Comparison of ENCODE assay signal across 13 cellular contexts in the genomic region with DNA sequence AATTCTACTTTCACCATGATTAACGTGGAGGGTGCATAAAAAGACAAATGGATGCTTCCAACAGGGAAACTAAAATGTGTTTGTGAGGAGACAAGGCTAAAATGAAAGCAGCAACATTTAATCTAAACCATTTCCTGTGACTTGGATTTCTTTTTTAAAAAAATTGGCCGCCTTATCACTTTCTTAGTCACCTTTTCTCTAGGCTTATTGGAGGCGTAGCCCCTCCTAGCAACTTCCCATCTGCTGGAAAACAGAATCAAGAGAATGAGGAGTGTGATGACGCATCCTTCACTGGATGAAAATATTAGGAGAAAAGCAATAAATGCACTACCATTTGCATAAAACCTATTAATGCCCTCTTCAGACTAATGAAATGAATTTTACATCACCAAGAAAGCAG. TPM values are rescaled to one million over a fixed set of nuclear protein-coding genes. Genes with fewer than 3 reads are reported as not detected.
DNase-seq lines count a peak whose midpoint lies in the region; ATAC-seq, FAIRE-seq and TF ChIP-seq lines count a peak whose summit lies in the region.
"Had no signal": no experiment of that assay in that cellular context is flagged by ENCODE, and none has a peak within 500 bp of the region (broad histone marks: within the 10 kb centered on the region; RNA-seq: fewer than 3 reads in every experiment).

No MANE protein-coding gene starts in this region.

- H3K18ac ChIP-seq in neuronal stem cell (ENCODE audit: low read length) = no peak overlapping the region

- H2BK12ac ChIP-seq in neuronal stem cell (ENCODE audit: low read length) = no peak overlapping the region

- TF ChIP-seq EP300 in HepG2 (IDR thresholded peaks at IDR 0.05; ENCODE audit: low read depth in 2 of 2, low read length in 2 of 2) (no peak), HepG2 (CRISPR knock-in tag; IDR thresholded peaks at IDR 0.05; ENCODE audit: borderline replicate concordance) (no peak)

- H3K4me3 ChIP-seq in GM23338 = peak overlapping the region; percentile 62
- peak overlapping the region; percentile 64 for H3K4me3 ChIP-seq in astrocyte (ENCODE audit: insufficient read depth, low read depth, low read length)
- H3K4me3 ChIP-seq in HepG2 (replicated peaks in 1 of 3; ENCODE audit: insufficient read depth in 1 of 3, low read depth in 2 of 3, low read length in 3 of 3) = no peak overlapping the region
- H3K4me3 ChIP-seq in neuronal stem cell (ENCODE audit: low read length in 2 of 2) = no peak overlapping the region

- H3K9me2 ChIP-seq in GM23338 (ENCODE audit: insufficient read depth) = peaks cover 1% of the 10 kb centered on the region; the same call in 1 of the 2 replicates

- no peak overlapping the region for H3K23ac ChIP-seq in neuronal stem cell (ENCODE audit: low read depth, low read length, poor library complexity)

- TF ChIP-seq RAD21 in HepG2 (CRISPR knock-in tag; IDR thresholded peaks at IDR 0.05) = no peak

- H3K79me1 ChIP-seq in neuronal stem cell (ENCODE audit: low read depth, low read length) = no peaks in the 10 kb centered on the region

- H3K27me3 ChIP-seq in GM23338 (ENCODE audit: insufficient read depth) (peaks cover 65% of the 10 kb centered on the region), astrocyte (ENCODE audit: insufficient read depth, low read length) (peaks cover 4% of the 10 kb centered on the region), HepG2 (ENCODE audit: control insufficient read depth in 1 of 2, insufficient read depth in 2 of 2, low read length in 2 of 2) (peaks cover 7 to 58% of the 10 kb centered on the region in 2 experiments), neuronal stem cell (ENCODE audit: control insufficient read depth in 3 of 3, insufficient read depth in 3 of 3, low read depth in 1 of 3, low read length in 3 of 3) (peaks cover 13 to 74% (median 42%) of the 10 kb centered on the region in 3 experiments)
- H3K27me3 ChIP-seq: breast epithelium, SJSA1, tibial artery had no signal

- H3K4me1 ChIP-seq in GM23338 (ENCODE audit: insufficient read depth) (peaks cover 7% of the 10 kb centered on the region; the same call in 1 of the 2 replicates), astrocyte (ENCODE audit: insufficient read depth, low read length) (peaks cover 19% of the 10 kb centered on the region), HepG2 (ENCODE audit: insufficient read depth, low read length) (peaks cover 25% of the 10 kb centered on the region), neuronal stem cell (ENCODE audit: control insufficient read depth in 2 of 2, insufficient read depth in 1 of 2, low read depth in 1 of 2, low read length in 2 of 2) (peaks cover 4 to 7% of the 10 kb centered on the region in 2 donors)
- H3K4me1 ChIP-seq: prostate gland had no signal

- no peak overlapping the region for H4K8ac ChIP-seq in neuronal stem cell (ENCODE audit: low read depth, low read length)

- TF ChIP-seq CTCF in GM23338 (conservative IDR thresholded peaks at IDR 0.05; ENCODE audit: low read depth in 2 of 2) (no peak), astrocyte (IDR thresholded peaks at IDR 0.05; ENCODE audit: insufficient read depth, low read depth, low read length) (no peak), HepG2 (CRISPR knock-in tag; IDR thresholded peaks at IDR 0.05) (no peak)

- H3K9me3 Mint-ChIP-seq in GM23338 (peaks cover 5% of the 10 kb centered on the region), astrocyte (ENCODE audit: unreplicated experiment) (peaks cover 6% of the 10 kb centered on the region)

- no TSS peak for BruUV-seq in HepG2 (replicated peaks; lab: Mats Ljungman, UMichigan)

- H3K36me3 Mint-ChIP-seq in GM23338 (ENCODE audit: low read depth) (peaks cover 3% of the 10 kb centered on the region; the same call in 2 of the 3 replicates), astrocyte (ENCODE audit: low read depth, unreplicated experiment) (peaks cover 5% of the 10 kb centered on the region)

- no peak overlapping the region for H2BK5ac ChIP-seq in neuronal stem cell (ENCODE audit: low read length)

- CTCF ChIA-PET in HepG2 (lab: Yijun Ruan, JAX; ENCODE audit: low intra/inter-chr PET ratio, low total read pairs) = no interaction called here

- peak; percentile 13 for FAIRE-seq in astrocyte (lab: Jason Lieb, UNC)
- FAIRE-seq in HepG2 (lab: Jason Lieb, UNC) = no peak

- peak overlapping the region; percentile 78 for H3K4me2 ChIP-seq in GM23338
- H3K4me2 ChIP-seq in astrocyte (ENCODE audit: low read length) = peak overlapping the region; percentile 93
- peak overlapping the region; percentile 85; the same call in 1 of the 2 replicates for H3K4me2 ChIP-seq in HepG2 (ENCODE audit: low read depth, low read length)
- no peak overlapping the region for H3K4me2 ChIP-seq in neuronal stem cell (ENCODE audit: insufficient read depth, low read length, poor library complexity, severe bottlenecking)

- H3K27me3 Mint-ChIP-seq in GM23338 (ENCODE audit: insufficient read depth, low read depth, poor library complexity) (peaks cover 43% of the 10 kb centered on the region), astrocyte (ENCODE audit: low read depth, unreplicated experiment) (peaks cover 41% of the 10 kb centered on the region)

- H3K27ac ChIP-seq in GM23338 (ENCODE audit: low read depth) (no peak overlapping the region), astrocyte (ENCODE audit: low read depth, low read length) (no peak overlapping the region), HepG2 (ENCODE audit: extremely low read length, insufficient read depth, low read length) (no peak overlapping the region), neuronal stem cell (replicated peaks; ENCODE audit: low read length) (no peak overlapping the region)
- H3K27ac ChIP-seq: breast epithelium, SJSA1, tibial artery had no signal

- no peak overlapping the region for H2AK5ac ChIP-seq in neuronal stem cell (ENCODE audit: low read depth, low read length)

- H3K4ac ChIP-seq in neuronal stem cell (ENCODE audit: low read length) = no peak overlapping the region

- no peaks in the 10 kb centered on the region for H3K9me3 ChIP-seq in astrocyte (ENCODE audit: insufficient read depth, low read depth, low read length)
- H3K9me3 ChIP-seq in HepG2 (ENCODE audit: low read length) = no peaks in the 10 kb centered on the region
- H3K9me3 ChIP-seq in neuronal stem cell (replicated peaks in 1 of 2; ENCODE audit: control insufficient read depth in 2 of 2, insufficient read depth in 1 of 2, low read depth in 1 of 2, low read length in 2 of 2) = peaks cover 0 to 8% of the 10 kb centered on the region in 2 donors
- H3K9me3 ChIP-seq: breast epithelium, prostate gland, SJSA1, tibial artery had no signal

- H3K27ac Mint-ChIP-seq in GM23338 = no peak overlapping the region
- H3K27ac Mint-ChIP-seq in astrocyte (ENCODE audit: unreplicated experiment) = no peak overlapping the region

- no peak overlapping the region for H3K14ac ChIP-seq in neuronal stem cell (ENCODE audit: low read length)

- no peak overlapping the region for H2BK15ac ChIP-seq in neuronal stem cell (ENCODE audit: low read length)

- no peaks in the 10 kb centered on the region for H3K36me3 ChIP-seq in GM23338 (ENCODE audit: insufficient read depth)
- no peaks in the 10 kb centered on the region for H3K36me3 ChIP-seq in astrocyte (ENCODE audit: insufficient read depth, low read length)
- no peaks in the 10 kb centered on the region for H3K36me3 ChIP-seq in HepG2 (replicated peaks in 1 of 2; ENCODE audit: control insufficient read depth in 1 of 2, insufficient read depth in 2 of 2, low read length in 2 of 2)
- no peaks in the 10 kb centered on the region for H3K36me3 ChIP-seq in neuronal stem cell (replicated peaks in 1 of 2; ENCODE audit: control insufficient read depth in 2 of 2, insufficient read depth in 2 of 2, low read length in 2 of 2)
- H3K36me3 ChIP-seq: breast epithelium, prostate gland, SJSA1, tibial artery had no signal

- H3K9ac ChIP-seq in astrocyte (ENCODE audit: low read length) (no peak overlapping the region), HepG2 (ENCODE audit: insufficient read depth, low read depth, low read length) (no peak overlapping the region), neuronal stem cell (ENCODE audit: low read depth, low read length, poor library complexity) (no peak overlapping the region)

- DNase-seq in Ammon's horn (ENCODE audit: low spot score) = peak; percentile 18
- DNase-seq in GM23338 (ENCODE audit: low spot score) = no peak
- DNase-seq in astrocyte (ENCODE audit: low read depth) = peak; percentile 66
- no peak for DNase-seq in HepG2 (ENCODE audit: low spot score)
- no peak for DNase-seq in CD1c-positive myeloid dendritic cell (ENCODE audit: extremely low spot score)
- DNase-seq in retina = no peak
- no peak for DNase-seq in neuronal stem cell (ENCODE audit: low spot score)
- DNase-seq: NCI-H524 treated with DMSO at 0.1 percent for 48 hours, tibial artery had no signal

- peaks cover 13% of the 10 kb centered on the region for H3K4me1 Mint-ChIP-seq in GM23338
- H3K4me1 Mint-ChIP-seq in astrocyte (ENCODE audit: low read depth, unreplicated experiment) = peaks cover 4% of the 10 kb centered on the region

- TF ChIP-seq POLR2A in HepG2 (IDR thresholded peaks at IDR 0.05; ENCODE audit: insufficient read depth in 1 of 2, low read depth in 2 of 2, low read length in 2 of 2) = no peak

- no peaks in the 10 kb centered on the region for H3F3A ChIP-seq in GM23338 (replicated peaks; ENCODE audit: low read depth)

- no peaks in the 10 kb centered on the region for H3K79me2 ChIP-seq in GM23338 (replicated peaks; ENCODE audit: insufficient read depth)
- H3K79me2 ChIP-seq in astrocyte (ENCODE audit: insufficient read depth, low read length) = no peaks in the 10 kb centered on the region
- H3K79me2 ChIP-seq in HepG2 (ENCODE audit: insufficient read depth, low read length) = no peaks in the 10 kb centered on the region

- in situ Hi-C loops in HepG2 (cut with HindIII; ENCODE audit: extremely low pct_ligation_motif_present, low pct_unique_long_range_greater_than_20kb) = no loop called here

- H2AFZ ChIP-seq in GM23338 (no peak overlapping the region), astrocyte (ENCODE audit: low read depth, low read length) (no peak overlapping the region), HepG2 (ENCODE audit: low read length) (no peak overlapping the region), neuronal stem cell (ENCODE audit: low read length) (no peak overlapping the region)

- ATAC-seq in GM23338 (no peak), HepG2 (no peak), GM21526 (IDR thresholded peaks at IDR 0.05; ENCODE audit: low FRiP score, unreplicated experiment) (no peak)

- H3K4me3 Mint-ChIP-seq in GM23338 (peak overlapping the region; percentile 82), astrocyte (ENCODE audit: unreplicated experiment) (no peak overlapping the region)

- POLR2A ChIA-PET in HepG2 (lab: Yijun Ruan, JAX) = no interaction called here

- H4K20me1 ChIP-seq in GM23338 (replicated peaks; ENCODE audit: insufficient read depth) = no peaks in the 10 kb centered on the region
- H4K20me1 ChIP-seq in astrocyte (ENCODE audit: insufficient read depth, low read length) = no peaks in the 10 kb centered on the region
- no peaks in the 10 kb centered on the region for H4K20me1 ChIP-seq in HepG2 (ENCODE audit: insufficient read depth, low read length)

- H4K91ac ChIP-seq in neuronal stem cell (ENCODE audit: low read depth, low read length, poor library complexity) = no peak overlapping the region

- intact Hi-C loops in HepG2 (cut with micrococcal nuclease; ENCODE audit: unreplicated experiment) = loop anchor here (5.0 kb wide), 1 partner anchor 62 kb away; a partner anchor contains a TSS

- H2BK120ac ChIP-seq in neuronal stem cell (ENCODE audit: low read depth, low read length) = no peak overlapping the region

- WGBS in HepG2 (ENCODE audit: low lambda C conversion rate) = 84% methylated on average over 4 of the region's 4 CpGs
- whole genome bisulfite sequencing in neuronal stem cell (ENCODE audit: extremely low coverage in 2 of 2, insufficient read length in 2 of 2, insufficient replicate concordance in 1 of 2), 2 donors = no CpG with 5 or more reads among the region's 4 CpGs

RNA-seq across cellular contexts. Expression of a gene that starts 0.8 kb away (rescaled TPM):
- 0.21 TPM in 1 of 2 replicates, not detected in the other for total RNA-seq in GM23338 (2014; rRNA removed; shearing (Covaris generic))
- polyA plus RNA-seq in GM23338 (2016; fragmentation: Nextera tagmentation; extraction: Ambion mirVana) (0.10 and 0.47 TPM in 2 replicates), HepG2 (2011; rRNA removed) (0.03 TPM in 1 of 2 replicates, not detected in the other)
- total RNA-seq in astrocyte (0.14 TPM in 1 of 2 replicates, not detected in the other), HepG2 (2016; rRNA removed; fragmentation: Illumina TruSeq; extraction: Trizol) (not detected in 2 replicates)
- not detected in 2 replicates for total RNA-seq in HepG2 (2016; cell fraction: cytosol; rRNA removed; fragmentation: Illumina TruSeq; extraction: Trizol; ENCODE audit: low read depth)
- total RNA-seq in HepG2 (2016; cell fraction: insoluble cytoplasmic fraction; rRNA removed; fragmentation: Illumina TruSeq; extraction: Trizol) = not detected in 2 replicates
- total RNA-seq in HepG2 (2016; cell fraction: membrane; rRNA removed; fragmentation: Illumina TruSeq; extraction: Trizol) = not detected in 2 replicates
- not detected in 2 replicates for total RNA-seq in HepG2 (2016; cell fraction: nucleus; rRNA removed; fragmentation: Illumina TruSeq; extraction: Trizol)
- polyA plus RNA-seq in HepG2 (2011; cell fraction: cytosol; rRNA removed) = not detected in 2 replicates
- polyA plus RNA-seq in HepG2 (2011; cell fraction: nucleus; rRNA removed) = 0.06 TPM in 1 of 2 replicates, not detected in the other
- polyA plus RNA-seq in HepG2 (2012) = not detected in 2 replicates
- not detected in 2 replicates for polyA plus RNA-seq in HepG2 (2016; cell fraction: cytosol; fragmentation: Illumina TruSeq; extraction: Trizol; ENCODE audit: low read depth)
- polyA plus RNA-seq in HepG2 (2016; cell fraction: insoluble cytoplasmic fraction; fragmentation: Illumina TruSeq; extraction: Trizol; ENCODE audit: low read depth) = not detected in 2 replicates
- not detected in 2 replicates for polyA plus RNA-seq in HepG2 (2016; cell fraction: membrane; fragmentation: Illumina TruSeq; extraction: Trizol; ENCODE audit: low read depth)
- polyA plus RNA-seq in HepG2 (2016; cell fraction: nucleus; fragmentation: Illumina TruSeq; extraction: Trizol; ENCODE audit: insufficient read depth, low read depth) = not detected in 2 replicates
- polyA minus RNA-seq in HepG2 (2011; rRNA and poly(A)+ RNA removed; ENCODE audit: low replicate concordance) = not detected in 2 replicates
- polyA minus RNA-seq in HepG2 (2011; cell fraction: cytosol; rRNA and poly(A)+ RNA removed) = not detected in 2 replicates
- not detected in 2 replicates for polyA minus RNA-seq in HepG2 (2011; cell fraction: nucleus; rRNA and poly(A)+ RNA removed)
- polyA plus RNA-seq in neuronal stem cell (2013, experiment 1 of 2) = 0.22 TPM
- 0.21 TPM for polyA plus RNA-seq in neuronal stem cell (2013, experiment 2 of 2)

RNA-seq across cellular contexts. Expression of a gene that starts 27.5 kb away (rescaled TPM):
- total RNA-seq in GM23338 (2014; rRNA removed; shearing (Covaris generic)) = 2.4 and 6.3 TPM in 2 replicates
- polyA plus RNA-seq in GM23338 (2016; fragmentation: Nextera tagmentation; extraction: Ambion mirVana) = 6.9 and 7.1 TPM in 2 replicates
- 0.87 and 2.2 TPM in 2 replicates for total RNA-seq in astrocyte
- 1.2 and 2.2 TPM in 2 replicates for total RNA-seq in HepG2 (2016; rRNA removed; fragmentation: Illumina TruSeq; extraction: Trizol)
- total RNA-seq in HepG2 (2016; cell fraction: cytosol; rRNA removed; fragmentation: Illumina TruSeq; extraction: Trizol; ENCODE audit: low read depth) = 1.3 and 1.6 TPM in 2 replicates
- 1.1 and 1.9 TPM in 2 replicates for total RNA-seq in HepG2 (2016; cell fraction: insoluble cytoplasmic fraction; rRNA removed; fragmentation: Illumina TruSeq; extraction: Trizol)
- total RNA-seq in HepG2 (2016; cell fraction: membrane; rRNA removed; fragmentation: Illumina TruSeq; extraction: Trizol) = 0.65 and 1.2 TPM in 2 replicates
- 1.8 and 2.5 TPM in 2 replicates for total RNA-seq in HepG2 (2016; cell fraction: nucleus; rRNA removed; fragmentation: Illumina TruSeq; extraction: Trizol)
- polyA plus RNA-seq in HepG2 (2011; rRNA removed) = 1.1 TPM in 2 replicates
- 0.32 and 0.51 TPM in 2 replicates for polyA plus RNA-seq in HepG2 (2011; cell fraction: cytosol; rRNA removed)
- 0.24 and 0.50 TPM in 2 replicates for polyA plus RNA-seq in HepG2 (2011; cell fraction: nucleus; rRNA removed)
- 1.1 and 1.6 TPM in 2 replicates for polyA plus RNA-seq in HepG2 (2012)
- 0.32 and 0.85 TPM in 2 replicates for polyA plus RNA-seq in HepG2 (2016; cell fraction: cytosol; fragmentation: Illumina TruSeq; extraction: Trizol; ENCODE audit: low read depth)
- 1.5 and 2.0 TPM in 2 replicates for polyA plus RNA-seq in HepG2 (2016; cell fraction: insoluble cytoplasmic fraction; fragmentation: Illumina TruSeq; extraction: Trizol; ENCODE audit: low read depth)
- 0.31 and 0.51 TPM in 2 replicates for polyA plus RNA-seq in HepG2 (2016; cell fraction: membrane; fragmentation: Illumina TruSeq; extraction: Trizol; ENCODE audit: low read depth)
- polyA plus RNA-seq in HepG2 (2016; cell fraction: nucleus; fragmentation: Illumina TruSeq; extraction: Trizol; ENCODE audit: insufficient read depth, low read depth) = 1.8 and 2.3 TPM in 2 replicates
- 0.10 and 0.96 TPM in 2 replicates for polyA minus RNA-seq in HepG2 (2011; rRNA and poly(A)+ RNA removed; ENCODE audit: low replicate concordance)
- 0.79 TPM in 1 of 2 replicates, not detected in the other for polyA minus RNA-seq in HepG2 (2011; cell fraction: cytosol; rRNA and poly(A)+ RNA removed)
- 1.1 and 1.8 TPM in 2 replicates for polyA minus RNA-seq in HepG2 (2011; cell fraction: nucleus; rRNA and poly(A)+ RNA removed)
- 4.0 TPM for polyA plus RNA-seq in neuronal stem cell (2013, experiment 1 of 2)
- polyA plus RNA-seq in neuronal stem cell (2013, experiment 2 of 2) = 3.6 TPM

Comparison
In these comparisons a context has a peak if more than half of its experiments do, and no peak if none do; other contexts are left out.
1. DNase-seq: peak in Ammon's horn (single experiment) and astrocyte (single experiment); none in GM23338 (single experiment), HepG2 (single experiment), CD1c-positive myeloid dendritic cell (single experiment), retina (single experiment) and neuronal stem cell (single experiment).
2. H3K4me3 ChIP-seq: peak in GM23338 (single experiment) and astrocyte (single experiment); none in HepG2 (0 of 3) and neuronal stem cell (0 of 2).